ENCODE assay signal across 26 cellular contexts in genomic region chr14:104765517-104765916, GRCh38. TPM values are rescaled to one million over a fixed set of nuclear protein-coding genes. Genes with fewer than 3 reads are reported as not detected.
"Had no signal": no experiment of that assay in that cellular context is flagged by ENCODE, and none has a peak within 500 bp of the region (broad histone marks: within the 10 kb centered on the region; RNA-seq: fewer than 3 reads in every experiment).

No MANE protein-coding gene starts in this region.

- H3K9me3 ChIP-seq: ovary, suprapubic skin, transverse colon had no signal

- H3K36me3 Mint-ChIP-seq: natural killer cell had no signal

- H3K27ac Mint-ChIP-seq: memory B cell; natural killer cell; stimulated activated naive CD8-positive, alpha-beta T cell treated with anti-CD3 and anti-CD28 coated beads, Interleukin-15, amount 100 ng/mL, for 72 hours had no signal

- H3K9me3 Mint-ChIP-seq: natural killer cell; stimulated activated naive CD8-positive, alpha-beta T cell treated with anti-CD3 and anti-CD28 coated beads, Interleukin-15, amount 100 ng/mL, for 72 hours had no signal

- H3K4me3 ChIP-seq: coronary artery, lung, ovary, smooth muscle cell, suprapubic skin, transverse colon had no signal

- ATAC-seq: left ventricle myocardium superior; natural killer cell; sciatic nerve; stimulated activated naive CD8-positive, alpha-beta T cell treated with anti-CD3 and anti-CD28 coated beads, Interleukin-15, amount 100 ng/mL, for 72 hours had no signal

- H3K27ac ChIP-seq: coronary artery, ovary, suprapubic skin, transverse colon had no signal

- H3K27me3 Mint-ChIP-seq: memory B cell; stimulated activated naive CD8-positive, alpha-beta T cell treated with anti-CD3 and anti-CD28 coated beads, Interleukin-15, amount 100 ng/mL, for 72 hours had no signal

- H3K27me3 ChIP-seq: ovary, suprapubic skin, transverse colon had no signal

- FAIRE-seq: endometrium, frontal cortex, keratinocyte, urothelium cell line had no signal

- DNase-seq: dermis blood vessel endothelial cell; effector memory CD4-positive, alpha-beta T cell; left ventricle myocardium superior; natural killer cell; occipital lobe; ovary; posterior cingulate gyrus; retina; stimulated activated CD4-positive, alpha-beta T cell treated with anti-CD3 and anti-CD28 coated beads, Interleukin-12 subunit alpha, Interleukin-12 subunit beta, amount 100 ng/mL, for 4 hours; stimulated activated CD4-positive, alpha-beta T cell treated with anti-CD3 and anti-CD28 coated beads, Interleukin-1b, Interleukin-23, amount 100 ng/mL, for 48 hours; stimulated activated CD4-positive, alpha-beta T cell treated with anti-CD3 and anti-CD28 coated beads, Interleukin-4, amount 100 ng/mL, for 1 hour; stimulated activated CD8-positive, alpha-beta memory T cell treated with anti-CD3 and anti-CD28 coated beads, Interleukin-4, amount 100 ng/mL, for 48 hours; stimulated activated naive CD4-positive, alpha-beta T cell; stimulated activated naive CD8-positive, alpha-beta T cell treated with anti-CD3 and anti-CD28 coated beads, Interleukin-15, amount 100 ng/mL, for 72 hours; transverse colon had no signal

- H3K36me3 ChIP-seq: ovary, transverse colon had no signal

- H3K4me3 Mint-ChIP-seq: memory B cell; natural killer cell; stimulated activated naive CD8-positive, alpha-beta T cell treated with anti-CD3 and anti-CD28 coated beads, Interleukin-15, amount 100 ng/mL, for 72 hours had no signal

RNA-seq across cellular contexts. Expression of gene ZBTB42, which starts 35.4 kb away (rescaled TPM):
- polyA plus RNA-seq: neural cell had no signal
